Comparison of ENCODE assay signal across 8 cellular contexts in genomic region chrX:57821703-57822375, GRCh38.
DNase-seq lines count a peak whose midpoint lies in the region; ATAC-seq and TF ChIP-seq lines count a peak whose summit lies in the region.

No MANE protein-coding gene starts in this region.

- H3K4me3 Mint-ChIP-seq in GM23338 = no peak overlapping the region

- no peaks in the 10 kb centered on the region for H3K9me3 ChIP-seq in upper lobe of right lung

- peak; percentile 61 to 62 for TF ChIP-seq CTCF in GM23338 (conservative IDR thresholded peaks at IDR 0.05; ENCODE audit: low read depth in 2 of 2)
- TF ChIP-seq CTCF in dorsolateral prefrontal cortex (IDR thresholded peaks at IDR 0.05 in 54 of 56, conservative IDR thresholded peaks at IDR 0.05 in 2 of 56; ENCODE audit: low read depth in 1 of 56, partially characterized antibody in 56 of 56) = peak; percentile 52 to 85 (median 73)
- TF ChIP-seq CTCF in upper lobe of right lung (IDR thresholded peaks at IDR 0.05) = peak; percentile 65

- peak overlapping the region; percentile 4; the same call in 1 of the 2 replicates for H3K27ac Mint-ChIP-seq in GM23338

- H3K27ac ChIP-seq in GM23338 (ENCODE audit: low read depth) = no peak overlapping the region
- peak overlapping the region in 1 of 59 donors; percentile 44 for H3K27ac ChIP-seq in dorsolateral prefrontal cortex
- H3K27ac ChIP-seq in upper lobe of right lung = no peak overlapping the region

- no peaks in the 10 kb centered on the region for H4K20me1 ChIP-seq in GM23338 (replicated peaks; ENCODE audit: insufficient read depth)

- DNase-seq in NCI-H2081 (lab: John Stamatoyannopoulos, UW) = peak; percentile 11 to 41
- DNase-seq in NCI-H2081 treated with DMSO at 0.1 percent for 48 hours (lab: John Stamatoyannopoulos, UW) = no peak
- DNase-seq in GM23338 (ENCODE audit: low spot score) = peak; percentile 74
- DNase-seq in NCI-H1092 treated with DMSO at 0.1 percent for 48 hours (lab: John Stamatoyannopoulos, UW) = peak; percentile 73
- DNase-seq in dorsolateral prefrontal cortex = peak in 2 of 10 donors; percentile 12 to 33
- peak; percentile 73 to 87 for DNase-seq in lung microvascular endothelial cell (ENCODE audit: low read depth in 2 of 2)
- DNase-seq in upper lobe of right lung = no peak

- H3K9me3 Mint-ChIP-seq in GM23338 = peaks cover 33% of the 10 kb centered on the region

- no peak overlapping the region for H3K4me3 ChIP-seq in GM23338
- peak overlapping the region in 54 of 59 donors; percentile 3 to 57 (median 34) for H3K4me3 ChIP-seq in dorsolateral prefrontal cortex
- H3K4me3 ChIP-seq in upper lobe of right lung = peak overlapping the region; percentile 28

- H3F3A ChIP-seq in GM23338 (replicated peaks; ENCODE audit: low read depth) = no peaks in the 10 kb centered on the region

- H3K79me2 ChIP-seq in GM23338 (replicated peaks; ENCODE audit: insufficient read depth) = no peaks in the 10 kb centered on the region

- H3K4me1 Mint-ChIP-seq in GM23338 = peaks cover 3% of the 10 kb centered on the region; the same call in 1 of the 3 replicates

- no peak overlapping the region for H3K4me2 ChIP-seq in GM23338

- peaks cover 2% of the 10 kb centered on the region for H3K27me3 Mint-ChIP-seq in GM23338 (ENCODE audit: insufficient read depth, low read depth, poor library complexity)

- H3K36me3 ChIP-seq in GM23338 (ENCODE audit: insufficient read depth) (no peaks in the 10 kb centered on the region), upper lobe of right lung (no peaks in the 10 kb centered on the region)

- H3K9me2 ChIP-seq in GM23338 (ENCODE audit: insufficient read depth) = no peaks in the 10 kb centered on the region

- peaks cover 4% of the 10 kb centered on the region; the same call in 1 of the 2 replicates for H3K4me1 ChIP-seq in GM23338 (ENCODE audit: insufficient read depth)
- H3K4me1 ChIP-seq in upper lobe of right lung = no peaks in the 10 kb centered on the region

- H3K36me3 Mint-ChIP-seq in GM23338 (ENCODE audit: low read depth) = no peaks in the 10 kb centered on the region

- H3K27me3 ChIP-seq in GM23338 (ENCODE audit: insufficient read depth) = no peaks in the 10 kb centered on the region
- H3K27me3 ChIP-seq in dorsolateral prefrontal cortex = peaks cover 0 to 48% (median 9%) of the 10 kb centered on the region in 45 donors
- H3K27me3 ChIP-seq in upper lobe of right lung = no peaks in the 10 kb centered on the region

- ATAC-seq in GM23338 (peak; percentile 63), SK-N-SH treated with all-trans-retinoic acid at 6 μM for 48 hours (peak; percentile 96), upper lobe of right lung (peak; percentile 83)

- no peak overlapping the region; the same call in 1 of the 2 replicates for H2AFZ ChIP-seq in GM23338

- intact Hi-C loops in dorsolateral prefrontal cortex (cut with DNase I) = loop anchor here (5.0 kb wide), 3 partner anchors 100 to 205 kb away; no protein-coding TSS in a partner anchor
- intact Hi-C loops in upper lobe of right lung (cut with DNase I) = no loop called here

TF ChIP-seq in GM23338, 12 proteins besides CTCF, POLR2A, EP300 and RAD21:
- TF ChIP-seq ETS1 (IDR thresholded peaks at IDR 0.05) = no peak
- no peak for TF ChIP-seq STAT1 (IDR thresholded peaks at IDR 0.05; ENCODE audit: unreplicated experiment)
- no peak for TF ChIP-seq ZNF114 (CRISPR knock-in tag; IDR thresholded peaks at IDR 0.05)

TF ChIP-seq in SK-N-SH treated with all-trans-retinoic acid at 6 μM for 48 hours, 23 proteins besides CTCF, POLR2A, EP300 and RAD21:
- TF ChIP-seq TCF4 (CRISPR knock-in tag; IDR thresholded peaks at IDR 0.05; ENCODE audit: borderline replicate concordance) (no peak), TOX (CRISPR knock-in tag; IDR thresholded peaks at IDR 0.05; ENCODE audit: borderline replicate concordance) (no peak), ESRRG (CRISPR knock-in tag; IDR thresholded peaks at IDR 0.05) (no peak), BACH2 (CRISPR knock-in tag; IDR thresholded peaks at IDR 0.05; ENCODE audit: borderline replicate concordance) (no peak), ISL1 (CRISPR knock-in tag; IDR thresholded peaks at IDR 0.05) (no peak), SNAI2 (CRISPR knock-in tag; IDR thresholded peaks at IDR 0.05) (no peak), CREB5 (CRISPR knock-in tag; IDR thresholded peaks at IDR 0.05; ENCODE audit: low read depth) (no peak), CSRNP3 (CRISPR knock-in tag; IDR thresholded peaks at IDR 0.05) (no peak), ARNTL (CRISPR knock-in tag; IDR thresholded peaks at IDR 0.05; ENCODE audit: borderline replicate concordance, low read depth) (no peak), ZNF8 (CRISPR knock-in tag; IDR thresholded peaks at IDR 0.05) (no peak), RARB (CRISPR knock-in tag; IDR thresholded peaks at IDR 0.05) (no peak), ZNF70 (CRISPR knock-in tag; IDR thresholded peaks at IDR 0.05) (no peak), PPARA (CRISPR knock-in tag; IDR thresholded peaks at IDR 0.05; ENCODE audit: borderline replicate concordance) (no peak), ZFP3 (CRISPR knock-in tag; IDR thresholded peaks at IDR 0.05) (no peak), ZC3H10 (CRISPR knock-in tag; IDR thresholded peaks at IDR 0.05) (no peak), CSDC2 (CRISPR knock-in tag; IDR thresholded peaks at IDR 0.05) (no peak)

Comparison
In these comparisons a context has a peak if more than half of its experiments do, and no peak if none do; other contexts are left out.
1. DNase-seq: peak in NCI-H2081 (2 of 2), GM23338 (single experiment), NCI-H1092 treated with DMSO at 0.1 percent for 48 hours (single experiment) and lung microvascular endothelial cell (2 of 2); none in NCI-H2081 treated with DMSO at 0.1 percent for 48 hours (single experiment) and upper lobe of right lung (single experiment).
2. Peak in every context shown above with its lines, with median percentiles within 50 percentile points of each other: ATAC-seq and CTCF ChIP-seq.